Comparison of ENCODE assay signal across 8 cellular contexts in the genomic region with DNA sequence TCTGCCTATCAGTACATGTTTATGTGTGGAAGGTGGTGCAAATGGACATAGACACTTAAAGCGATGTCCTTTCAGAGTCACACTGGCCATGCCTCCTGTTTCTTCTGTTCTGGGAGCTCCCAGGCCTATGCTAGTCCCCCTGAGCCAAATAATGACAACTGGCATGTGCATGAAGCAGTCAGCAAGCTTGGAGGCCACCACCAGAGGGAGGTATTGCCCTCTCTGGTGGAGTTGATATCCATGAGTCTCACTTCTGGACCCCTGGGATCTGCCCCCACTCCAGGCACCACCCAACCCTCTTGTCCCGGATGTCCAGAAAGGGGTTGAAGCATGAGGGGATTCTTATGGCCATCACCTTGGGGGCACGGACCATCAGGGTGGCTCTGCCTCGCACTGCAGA.
A peak's percentile ranks its signal among the peaks of the same experiment; 100 is the strongest.
DNase-seq lines count a peak whose midpoint lies in the region; ATAC-seq, FAIRE-seq and TF ChIP-seq lines count a peak whose summit lies in the region.

No MANE protein-coding gene starts in this region.

- POLR2A ChIA-PET in GM10248 (lab: Yijun Ruan, JAX): no interaction called here

- no peaks in the 10 kb centered on the region for H3K9me1 ChIP-seq in keratinocyte (ENCODE audit: control insufficient read depth, extremely low read depth, insufficient read depth, low read length)

- H3K9me2 ChIP-seq in Loucy (replicated peaks; ENCODE audit: low read depth, low read length): no peaks in the 10 kb centered on the region

- FAIRE-seq in keratinocyte (lab: Jason Lieb, UNC): peak; percentile 69

- H3K27ac ChIP-seq in keratinocyte (ENCODE audit: control insufficient read depth, insufficient read depth, low read length): no peak overlapping the region

- H3K4me1 ChIP-seq in Loucy (ENCODE audit: insufficient read depth, low read length, poor library complexity, severe bottlenecking) (no peaks in the 10 kb centered on the region), adipocyte (ENCODE audit: control insufficient read depth, insufficient read depth, low read length) (peaks cover 7% of the 10 kb centered on the region), keratinocyte (ENCODE audit: control insufficient read depth, extremely low read depth, insufficient read depth, low read length) (no peaks in the 10 kb centered on the region)

- H3K79me2 ChIP-seq in Loucy (ENCODE audit: insufficient read depth, low read length): no peaks in the 10 kb centered on the region
- H3K79me2 ChIP-seq in keratinocyte (ENCODE audit: control insufficient read depth, insufficient read depth, low read length): no peaks in the 10 kb centered on the region

- no peak overlapping the region for H2AFZ ChIP-seq in Loucy (ENCODE audit: low read length)
- no peak overlapping the region for H2AFZ ChIP-seq in keratinocyte (ENCODE audit: control insufficient read depth, low read length)

- no peak overlapping the region for H3K9ac ChIP-seq in Loucy (ENCODE audit: low read depth, low read length, poor library complexity, severe bottlenecking)
- no peak overlapping the region for H3K9ac ChIP-seq in adipocyte (ENCODE audit: low read length)
- no peak overlapping the region for H3K9ac ChIP-seq in keratinocyte (ENCODE audit: control insufficient read depth, extremely low read depth, insufficient read depth, low read length)

- peak; percentile 38 for TF ChIP-seq CTCF in GM10248 (IDR thresholded peaks at IDR 0.05; ENCODE audit: control extremely low read depth, extremely low read depth, low read depth, missing control alignments)
- TF ChIP-seq CTCF in Loucy (conservative IDR thresholded peaks at IDR 0.05; ENCODE audit: low read length): peak; percentile 91
- peak; percentile 70 to 91 (median 80) for TF ChIP-seq CTCF in keratinocyte (optimal IDR thresholded peaks at IDR 0.05 in 1 of 3, IDR thresholded peaks at IDR 0.05 in 1 of 3, conservative IDR thresholded peaks at IDR 0.05 in 1 of 3; ENCODE audit: extremely low read depth in 1 of 3, insufficient read depth in 2 of 3, low read length in 3 of 3)

- no peaks in the 10 kb centered on the region for H3K36me3 ChIP-seq in Loucy (ENCODE audit: insufficient read depth, low read length)
- no peaks in the 10 kb centered on the region for H3K36me3 ChIP-seq in adipocyte (ENCODE audit: control insufficient read depth, insufficient read depth, low read length, severe bottlenecking)
- H3K36me3 ChIP-seq in keratinocyte (ENCODE audit: control insufficient read depth in 2 of 2, extremely low read depth in 1 of 2, insufficient read depth in 2 of 2, low read length in 2 of 2): no peaks in the 10 kb centered on the region

- dilution Hi-C loops in keratinocyte (cut with MboI; ENCODE audit: extremely low pct_ligation_motif_present, low sequenced_read_pairs): no loop called here

- H3K27me3 ChIP-seq in Loucy (ENCODE audit: insufficient read depth, low read length, poor library complexity, severe bottlenecking) (no peaks in the 10 kb centered on the region), adipocyte (replicated peaks; ENCODE audit: control insufficient read depth, insufficient read depth, low read length) (no peaks in the 10 kb centered on the region), keratinocyte (ENCODE audit: control insufficient read depth, extremely low read depth, insufficient read depth, low read length) (no peaks in the 10 kb centered on the region)

- H3K4me3 ChIP-seq in Loucy (ENCODE audit: low read length, poor library complexity, severe bottlenecking): no peak overlapping the region
- H3K4me3 ChIP-seq in adipocyte (ENCODE audit: low read length): no peak overlapping the region
- no peak overlapping the region for H3K4me3 ChIP-seq in keratinocyte (ENCODE audit: control insufficient read depth in 2 of 3, extremely low read depth in 1 of 3, insufficient read depth in 2 of 3, low read depth in 1 of 3, low read length in 3 of 3)

- DNase-seq in ACHN (peak; percentile 58), GM10248 (ENCODE audit: extremely low spot score) (peak; percentile 52), adipocyte (ENCODE audit: low read depth) (peak; percentile 57), keratinocyte (ENCODE audit: low read depth, low spot score) (no peak), SW480 (ENCODE audit: low spot score) (no peak), activated gamma-delta T cell treated with Interleukin-2 at 50 U/mL for 16 hours (no peak)

- no peak overlapping the region for H3K4me2 ChIP-seq in Loucy (ENCODE audit: low read depth, low read length, poor library complexity, severe bottlenecking)
- H3K4me2 ChIP-seq in keratinocyte (ENCODE audit: control insufficient read depth, extremely low read depth, insufficient read depth, low read depth, low read length): no peak overlapping the region

- H4K20me1 ChIP-seq in Loucy (ENCODE audit: insufficient read depth, low read length, poor library complexity, severe bottlenecking) (no peaks in the 10 kb centered on the region), keratinocyte (ENCODE audit: control insufficient read depth, extremely low read depth, insufficient read depth, low read length) (no peaks in the 10 kb centered on the region)

- in situ Hi-C loops in ACHN (cut with HindIII; ENCODE audit: low pct_ligation_motif_present, low pct_unique_long_range_greater_than_20kb, low sequenced_read_pairs): no loop called here

- no peak for ATAC-seq in GM18520 (IDR thresholded peaks at IDR 0.05; ENCODE audit: unreplicated experiment)

- CTCF ChIA-PET in GM10248 (lab: Yijun Ruan, JAX): interaction anchor here (0.7 to 5.1 kb wide), 20 partner anchors 10 to 540 kb away, joined by 3 to 75 read pairs (median 4); no protein-coding TSS in a partner anchor

- no peaks in the 10 kb centered on the region for H3F3A ChIP-seq in Loucy (ENCODE audit: low read depth)

- no peaks in the 10 kb centered on the region for H3K9me3 ChIP-seq in Loucy (ENCODE audit: insufficient read depth, low read depth, low read length)
- H3K9me3 ChIP-seq in adipocyte (ENCODE audit: control insufficient read depth, low read length): no peaks in the 10 kb centered on the region
- H3K9me3 ChIP-seq in keratinocyte (ENCODE audit: control insufficient read depth, low read depth, low read length): no peaks in the 10 kb centered on the region

Comparison
In these comparisons a context has a peak if more than half of its experiments do, and no peak if none do; other contexts are left out.
1. DNase-seq: peak in ACHN (single experiment), GM10248 (single experiment) and adipocyte (single experiment); none in keratinocyte (single experiment), SW480 (single experiment) and activated gamma-delta T cell treated with Interleukin-2 at 50 U/mL for 16 hours (single experiment).
2. CTCF ChIP-seq: peak in every context shown above with its lines; median percentile 91 in Loucy; 80 in keratinocyte; 38 in GM10248.